ENCODE assay signal across 1 cellular context in genomic region chr1:180098242-180098995, GRCh38.
TF ChIP-seq lines count a peak whose summit lies in the region.

No MANE protein-coding gene starts in this region.

TF ChIP-seq in WTC11, 78 proteins besides CTCF, POLR2A, EP300 and RAD21 (continued from another document):
- no peak for TF ChIP-seq AFF4 (CRISPR knock-in tag; IDR thresholded peaks at IDR 0.05; ENCODE audit: borderline replicate concordance)
- TF ChIP-seq OVOL2 (CRISPR knock-in tag; IDR thresholded peaks at IDR 0.05; ENCODE audit: borderline replicate concordance) = no peak
- TF ChIP-seq USF1 (CRISPR knock-in tag; IDR thresholded peaks at IDR 0.05) = no peak
- TF ChIP-seq NFE2L1 (CRISPR knock-in tag; IDR thresholded peaks at IDR 0.05) = no peak
- TF ChIP-seq TEAD4 (CRISPR knock-in tag; IDR thresholded peaks at IDR 0.05) = no peak
- no peak for TF ChIP-seq ZNF512 (CRISPR knock-in tag; IDR thresholded peaks at IDR 0.05; ENCODE audit: borderline replicate concordance)
